In the genomic region with DNA sequence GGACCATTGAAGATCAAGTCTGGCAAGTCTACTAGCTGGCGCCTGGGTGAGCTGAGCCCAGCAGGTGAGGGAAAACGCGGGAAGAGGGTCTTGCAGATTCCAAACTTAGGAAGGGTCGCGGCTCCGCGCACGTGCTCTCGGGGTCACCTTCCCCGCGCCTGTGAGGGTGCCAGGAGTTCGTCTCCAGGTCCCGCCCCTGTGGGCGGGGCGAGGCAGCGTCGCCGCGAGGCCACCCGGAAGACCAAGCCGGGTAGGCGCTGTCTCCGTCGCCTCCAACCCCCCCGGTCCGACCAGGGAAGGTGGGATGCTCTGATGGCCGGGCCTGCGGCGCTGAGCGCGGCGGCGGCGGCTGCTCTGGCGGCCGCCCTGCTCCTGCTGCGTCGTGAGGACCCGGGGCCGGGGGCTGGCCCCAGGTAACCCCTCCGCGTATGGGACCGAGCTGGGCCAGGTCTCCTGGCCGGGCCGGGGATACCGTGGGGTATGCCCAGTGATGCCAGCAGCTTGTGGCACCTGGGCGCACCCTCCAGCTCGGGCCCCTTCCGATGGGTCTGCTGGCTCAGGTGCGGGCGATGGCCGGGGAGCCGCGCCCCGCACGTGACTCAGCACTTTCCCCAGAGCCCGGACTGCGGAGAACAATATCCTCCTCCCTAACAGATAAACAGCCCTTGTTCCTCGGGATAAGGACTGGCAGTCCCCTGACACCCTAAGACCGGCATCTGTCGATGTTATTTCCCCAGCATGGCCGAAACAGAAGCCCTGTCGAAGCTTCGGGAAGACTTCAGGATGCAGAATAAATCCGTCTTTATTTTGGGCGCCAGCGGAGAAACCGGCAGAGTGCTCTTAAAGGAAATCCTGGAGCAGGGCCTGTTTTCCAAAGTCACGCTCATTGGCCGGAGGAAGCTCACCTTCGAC, we compare ENCODE assay signal across 8 cellular contexts. TPM values are rescaled to one million over a fixed set of nuclear protein-coding genes. Genes with fewer than 3 reads are reported as not detected.
A peak's percentile ranks its signal among the peaks of the same experiment; 100 is the strongest.
DNase-seq lines count a peak whose midpoint lies in the region; ATAC-seq and TF ChIP-seq lines count a peak whose summit lies in the region.

A gene (plus strand): TSS at position 215 of the 912 bp plus-strand sequence. CDS start 524 bp downstream, at position 739.

- ATAC-seq in T-cell (replicated peaks in 1 of 4) (peak; percentile 91 to 93 (median 93)), aorta (ENCODE audit: low FRiP score) (peak; percentile 88)

- no peak for TF ChIP-seq CTCF in Caco-2 (IDR thresholded peaks at IDR 0.05; ENCODE audit: insufficient read depth in 1 of 2, low read depth in 1 of 2, low read length in 1 of 2, severe bottlenecking in 1 of 2, unreplicated experiment in 1 of 2)
- TF ChIP-seq CTCF in GM20000 (IDR thresholded peaks at IDR 0.05; ENCODE audit: extremely low read depth, missing control alignments): no peak

- WGBS in aorta, 2 donors: 2% methylated on average over 61 to 71 of the region's 71 CpGs

- H3K27me3 Mint-ChIP-seq in Caco-2 (ENCODE audit: insufficient read depth, unreplicated experiment): no peaks in the 10 kb centered on the region
- H3K27me3 Mint-ChIP-seq in T-cell: no peaks in the 10 kb centered on the region

- H3K9ac ChIP-seq in HUES48 (ENCODE audit: low read depth, low read length) (peak within 1 kb of the TSS; percentile 57), rectal smooth muscle tissue (ENCODE audit: low read length) (peak within 1 kb of the TSS; percentile 57)

- H3K27me3 ChIP-seq in Caco-2 (replicated peaks; ENCODE audit: control insufficient read depth, insufficient read depth, low read length) (no peaks in the 10 kb centered on the region), HUES48 (ENCODE audit: control insufficient read depth, insufficient read depth, low read length) (peaks cover 33% of the 10 kb centered on the region), rectal smooth muscle tissue (ENCODE audit: control insufficient read depth, insufficient read depth, low read length) (no peaks in the 10 kb centered on the region), aorta (ENCODE audit: control insufficient read depth in 1 of 2, insufficient read depth in 2 of 2, low read length in 1 of 2) (no peaks in the 10 kb centered on the region)

- H3K27ac ChIP-seq in HUES48 (ENCODE audit: low read depth, low read length) (no peak within 1 kb of the TSS), rectal smooth muscle tissue (ENCODE audit: low read depth, low read length) (peak within 1 kb of the TSS; percentile 42), aorta (ENCODE audit: low read depth in 1 of 2, low read length in 2 of 2) (peak within 1 kb of the TSS in 1 of 2 donors; percentile 70)

- H3K27ac Mint-ChIP-seq in Caco-2 (ENCODE audit: unreplicated experiment) (peak within 1 kb of the TSS; percentile 76), T-cell (peak within 1 kb of the TSS; percentile 93 to 94)

- intact Hi-C loops in Caco-2 (cut with micrococcal nuclease; ENCODE audit: unreplicated experiment): loop anchor here (1.0 kb wide), 1 partner anchor 8 kb away; no protein-coding TSS in a partner anchor
- intact Hi-C loops in aorta (cut with DNase I): no loop called here

- peaks cover 21% of the 10 kb centered on the region for H3K4me1 Mint-ChIP-seq in Caco-2 (ENCODE audit: low read depth, unreplicated experiment)
- H3K4me1 Mint-ChIP-seq in T-cell: peaks cover 63 to 79% (median 75%) of the 10 kb centered on the region in 3 donors

- H3K4me3 ChIP-seq in Caco-2 (ENCODE audit: low read depth, low read length) (peak within 1 kb of the TSS; percentile 62), HUES48 (ENCODE audit: low read depth, low read length) (peak within 1 kb of the TSS; percentile 64), rectal smooth muscle tissue (ENCODE audit: low read length) (peak within 1 kb of the TSS; percentile 81), aorta (ENCODE audit: low read length in 2 of 2) (peak within 1 kb of the TSS; percentile 87 to 90)

- no peaks in the 10 kb centered on the region for H3K36me3 Mint-ChIP-seq in Caco-2 (ENCODE audit: insufficient read depth, unreplicated experiment)
- H3K36me3 Mint-ChIP-seq in T-cell: peaks cover 16% of the 10 kb centered on the region

- peak; percentile 75 to 81 for DNase-seq in Caco-2
- DNase-seq in GM20000 (ENCODE audit: low spot score): peak; percentile 87
- DNase-seq in T-cell: peak; percentile 48 to 80 (median 67)
- peak in 49 of 58 donors; percentile 14 to 79 (median 58) for DNase-seq in anterior cingulate cortex (lab: John Stamatoyannopoulos, UW)
- peak; percentile 54 for DNase-seq in hepatic stellate cell (ENCODE audit: low spot score)
- DNase-seq in aorta: peak; percentile 82 to 91

- H3K9me3 Mint-ChIP-seq in Caco-2 (ENCODE audit: unreplicated experiment) (no peaks in the 10 kb centered on the region), T-cell (no peaks in the 10 kb centered on the region)

- BruUV-seq in Caco-2 (replicated peaks; lab: Mats Ljungman, UMichigan): TSS peak; percentile 58

- no peaks in the 10 kb centered on the region for H3K9me3 ChIP-seq in Caco-2
- no peaks in the 10 kb centered on the region for H3K9me3 ChIP-seq in HUES48 (ENCODE audit: control insufficient read depth, insufficient read depth, low read length)
- H3K9me3 ChIP-seq in aorta (ENCODE audit: control insufficient read depth, low read length): no peaks in the 10 kb centered on the region

- H3K36me3 ChIP-seq in Caco-2 (ENCODE audit: control insufficient read depth, insufficient read depth, low read length) (no peaks in the 10 kb centered on the region; the same call in none of the 2 replicates), HUES48 (ENCODE audit: control insufficient read depth, insufficient read depth, low read length) (no peaks in the 10 kb centered on the region), rectal smooth muscle tissue (ENCODE audit: control insufficient read depth, insufficient read depth, low read length) (no peaks in the 10 kb centered on the region), aorta (ENCODE audit: control insufficient read depth in 1 of 2, insufficient read depth in 2 of 2, low read length in 1 of 2) (no peaks in the 10 kb centered on the region)

- CTCF ChIA-PET in Caco-2 (lab: Charles Lee) (no interaction called here), T-cell (lab: Charles Lee) (interaction anchor here (0.8 to 1.0 kb wide), 3 partner anchors 10 to 231 kb away, joined by 3 to 4 read pairs (median 3); no protein-coding TSS in a partner anchor)

- H3K4me1 ChIP-seq in Caco-2: peaks cover 11% of the 10 kb centered on the region; the same call in 1 of the 2 replicates
- H3K4me1 ChIP-seq in HUES48 (ENCODE audit: control insufficient read depth, insufficient read depth, low read length): peaks cover 27% of the 10 kb centered on the region
- H3K4me1 ChIP-seq in rectal smooth muscle tissue (ENCODE audit: control insufficient read depth, insufficient read depth, low read length): no peaks in the 10 kb centered on the region
- peaks cover 1 to 5% of the 10 kb centered on the region in 2 donors for H3K4me1 ChIP-seq in aorta (ENCODE audit: control insufficient read depth in 1 of 2, insufficient read depth in 2 of 2, low read length in 2 of 2)

- POLR2A ChIA-PET in Caco-2 (lab: Charles Lee): interaction anchor here (0.8 kb wide), 1 partner anchor 9 kb away, joined by 3 read pairs; no protein-coding TSS in a partner anchor
- POLR2A ChIA-PET in T-cell (lab: Charles Lee): no interaction called here

- H3K4me3 Mint-ChIP-seq in Caco-2 (ENCODE audit: unreplicated experiment) (peak within 1 kb of the TSS; percentile 74), T-cell (peak within 1 kb of the TSS; percentile 84 to 91 (median 84))

RNA-seq across cellular contexts. Expression of the gene that starts here (rescaled TPM):
- 82.1 and 87.9 TPM in 2 replicates for total RNA-seq in Caco-2 (2022)
- total RNA-seq in T-cell: 10 to 100 TPM; 16.0 to 46.9 (median 40.0) TPM
- 10 to 100 TPM; 20.7 to 30.1 TPM for total RNA-seq in aorta
- polyA plus RNA-seq in aorta: 10 to 100 TPM; 47.8 to 64.2 TPM
